Comparison of ENCODE assay signal across 26 cellular contexts in the genomic region with DNA sequence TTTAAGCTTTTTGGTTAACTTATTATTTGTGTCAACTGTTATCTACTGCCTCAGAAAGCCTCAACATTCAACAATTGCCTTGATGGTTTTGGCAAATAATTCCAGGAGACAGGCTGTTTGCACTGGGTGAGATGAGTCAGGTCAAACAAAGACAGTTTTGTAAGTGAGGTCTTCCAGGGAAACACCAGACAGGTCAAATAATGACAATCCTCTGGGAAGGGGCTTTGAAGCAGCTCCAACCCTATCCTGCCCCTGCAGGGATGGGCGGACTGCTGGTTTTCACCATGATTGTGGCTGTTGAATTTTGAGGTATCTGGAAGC.
"Had no signal": no experiment of that assay in that cellular context is flagged by ENCODE, and none has a peak within 500 bp of the region (broad histone marks: within the 10 kb centered on the region; RNA-seq: fewer than 3 reads in every experiment).

No MANE protein-coding gene starts in this region.

- DNase-seq: activated CD4-positive, alpha-beta T cell treated with anti-CD3 and anti-CD28 coated beads for 48 hours; activated CD4-positive, alpha-beta T cell treated with anti-CD3 and anti-CD28 coated beads, Interleukin-2, amount 50 U/mL, for 4 hours; activated CD8-positive, alpha-beta memory T cell treated with anti-CD3 and anti-CD28 coated beads, Interleukin-2, amount 10 ng/mL, durations not matched to agents 7 days and 5 days; activated CD8-positive, alpha-beta T cell treated with anti-CD3 and anti-CD28 coated beads, Interleukin-2, amount 10 ng/mL, durations not matched to agents 7 days and 5 days; activated effector memory CD4-positive, alpha-beta T cell treated with anti-CD3 and anti-CD28 coated beads, Interleukin-2, amount 50 U/mL, for 16 hours; activated naive CD4-positive, alpha-beta T cell treated with Interleukin-2 at 50 U/mL for 16 hours; activated naive CD8-positive, alpha-beta T cell treated with anti-CD3 and anti-CD28 coated beads, Interleukin-2, amount 50 U/mL, for 24 hours; activated T-cell treated with anti-CD3 and anti-CD28 coated beads, Interleukin-2, amount 50 U/mL, for 4 hours; amniotic stem cell; body of pancreas; central memory CD4-positive, alpha-beta T cell; KG1; NCI-H1092; NCI-H1694 treated with DMSO at 0.1 percent for 48 hours; NCI-H2081 treated with DMSO at 0.1 percent for 48 hours; NCI-H446; NCI-H82; Right ventricle myocardium superior; SJCRH30; SK-N-SH; T-helper 1 cell had no signal

- H3K27ac ChIP-seq: ascending aorta, body of pancreas, RWPE1, SJCRH30 had no signal

- H3K27ac Mint-ChIP-seq: activated CD8-positive, alpha-beta memory T cell treated with anti-CD3 and anti-CD28 coated beads, Interleukin-2, amount 10 ng/mL, durations not matched to agents 7 days and 5 days; activated CD8-positive, alpha-beta T cell treated with anti-CD3 and anti-CD28 coated beads, Interleukin-2, amount 10 ng/mL, durations not matched to agents 7 days and 5 days; activated naive CD4-positive, alpha-beta T cell treated with anti-CD3 and anti-CD28 coated beads, Interleukin-2, amount 50 U/mL, for 72 hours; activated naive CD8-positive, alpha-beta T cell treated with anti-CD3 and anti-CD28 coated beads, Interleukin-2, amount 50 U/mL, for 24 hours had no signal

- H3K4me3 ChIP-seq: ascending aorta, body of pancreas, SJCRH30 had no signal

- H3K36me3 Mint-ChIP-seq: activated CD8-positive, alpha-beta memory T cell treated with anti-CD3 and anti-CD28 coated beads, Interleukin-2, amount 10 ng/mL, durations not matched to agents 7 days and 5 days had no signal

- H3K4me1 ChIP-seq: ascending aorta, body of pancreas, SJCRH30 had no signal

- H3K36me3 ChIP-seq: ascending aorta, SJCRH30 had no signal

- H3K9me3 ChIP-seq: SJCRH30 had no signal

- H3K4me1 Mint-ChIP-seq: activated CD8-positive, alpha-beta memory T cell treated with anti-CD3 and anti-CD28 coated beads, Interleukin-2, amount 10 ng/mL, durations not matched to agents 7 days and 5 days; activated naive CD8-positive, alpha-beta T cell treated with anti-CD3 and anti-CD28 coated beads, Interleukin-2, amount 50 U/mL, for 24 hours had no signal

- ATAC-seq: activated CD4-positive, CD25-positive, alpha-beta regulatory T cell treated with anti-CD3 and anti-CD28 coated beads, Interleukin-2, amount 50 U/mL, for 24 hours; activated CD8-positive, alpha-beta memory T cell treated with anti-CD3 and anti-CD28 coated beads, Interleukin-2, amount 10 ng/mL, durations not matched to agents 7 days and 5 days; activated CD8-positive, alpha-beta T cell treated with anti-CD3 and anti-CD28 coated beads, Interleukin-2, amount 10 ng/mL, durations not matched to agents 7 days and 5 days; activated naive CD4-positive, alpha-beta T cell treated with anti-CD3 and anti-CD28 coated beads, Interleukin-2, amount 50 U/mL, for 72 hours; activated naive CD8-positive, alpha-beta T cell treated with anti-CD3 and anti-CD28 coated beads, Interleukin-2, amount 50 U/mL, for 24 hours; activated T-cell treated with anti-CD3 and anti-CD28 coated beads, Interleukin-2, amount 50 U/mL, for 4 hours; body of pancreas; Panc1 had no signal

- H3K4me3 Mint-ChIP-seq: activated CD8-positive, alpha-beta memory T cell treated with anti-CD3 and anti-CD28 coated beads, Interleukin-2, amount 10 ng/mL, durations not matched to agents 7 days and 5 days; activated CD8-positive, alpha-beta T cell treated with anti-CD3 and anti-CD28 coated beads, Interleukin-2, amount 10 ng/mL, durations not matched to agents 7 days and 5 days; activated naive CD8-positive, alpha-beta T cell treated with anti-CD3 and anti-CD28 coated beads, Interleukin-2, amount 50 U/mL, for 24 hours; activated T-cell treated with anti-CD3 and anti-CD28 coated beads, Interleukin-2, amount 50 U/mL, for 4 hours had no signal

- H3K27me3 ChIP-seq: ascending aorta, body of pancreas, SJCRH30 had no signal
